In genomic region chr15:66690912-66691311, GRCh38 we compare ENCODE assay signal across 1 cellular context. TPM values are rescaled to one million over a fixed set of nuclear protein-coding genes. Genes with fewer than 3 reads are reported as not detected.
"Had no signal": no experiment of that assay in that cellular context is flagged by ENCODE, and none has a peak within 500 bp of the region (broad histone marks: within the 10 kb centered on the region; RNA-seq: fewer than 3 reads in every experiment).

No MANE protein-coding gene starts in this region.

RNA-seq across cellular contexts. Expression of gene SMAD6, which starts 11.1 kb away (rescaled TPM):
- total RNA-seq: MCF 10A had no signal
